8 cellular contexts compared by ENCODE assay signal in genomic region chr3:86876504-86877181, GRCh38.
DNase-seq lines count a peak whose midpoint lies in the region; TF ChIP-seq lines count a peak whose summit lies in the region.
"Not testable (repeated sequence)": the region's sequence is repeated elsewhere in the genome, so short reads cannot be mapped to it uniquely, and the experiment has no call there.

No MANE protein-coding gene starts in this region.

- H3K56ac ChIP-seq in mesendoderm (ENCODE audit: low read length): not testable (repeated sequence)

- H2BK5ac ChIP-seq in mesendoderm (ENCODE audit: low read length): not testable (repeated sequence)

- H3K27me3 Mint-ChIP-seq in Calu3 (ENCODE audit: unreplicated experiment): not testable (repeated sequence)

- H2AK5ac ChIP-seq in mesendoderm (ENCODE audit: low read length): not testable (repeated sequence)

- not testable (repeated sequence) for H2AFZ ChIP-seq in hepatocyte

- H3K27ac ChIP-seq in HUES64 (ENCODE audit: low read depth, low read length): peak overlapping the region; percentile 75; the same call in 1 of the 2 replicates
- H3K27ac ChIP-seq in WERI-Rb-1; hepatocyte; mesendoderm (ENCODE audit: low read depth, low read length): not testable (repeated sequence)

- not testable (repeated sequence) for H3K9me3 Mint-ChIP-seq in Calu3 (ENCODE audit: low read depth, unreplicated experiment)

- not testable (repeated sequence) for H3K23ac ChIP-seq in mesendoderm (ENCODE audit: low read length)

- H3K79me2 ChIP-seq in hepatocyte; mesendoderm (ENCODE audit: control insufficient read depth, insufficient read depth, low read length): not testable (repeated sequence)

- WGBS in HUES64: 57% methylated on average over 5 of the region's 5 CpGs
- 35% methylated on average over 5 of the region's 5 CpGs for WGBS in hepatocyte (ENCODE audit: low lambda C conversion rate, missing lambda C conversion rate)
- no CpG with 5 or more reads among the region's 5 CpGs for WGBS in mesendoderm (ENCODE audit: extremely low coverage, insufficient coverage, low lambda C conversion rate)

- H2BK15ac ChIP-seq in mesendoderm (replicated peaks; ENCODE audit: low read depth): not testable (repeated sequence)

- not testable (repeated sequence) for H4K5ac ChIP-seq in mesendoderm (ENCODE audit: low read length)

- not testable (repeated sequence) for TF ChIP-seq CTCF in Calu3 (IDR thresholded peaks at IDR 0.05; ENCODE audit: unreplicated experiment); WERI-Rb-1 (IDR thresholded peaks at IDR 0.05; ENCODE audit: low read depth, low read length); hepatocyte (IDR thresholded peaks at IDR 0.05; ENCODE audit: poor library complexity)

- H4K20me1 ChIP-seq in hepatocyte (ENCODE audit: insufficient read depth, poor library complexity, severe bottlenecking): not testable (repeated sequence)

- H3K4me2 ChIP-seq in hepatocyte; mesendoderm (ENCODE audit: low read length): not testable (repeated sequence)

- not testable (repeated sequence) for H2BK120ac ChIP-seq in mesendoderm (ENCODE audit: low read depth, low read length)

- H3K4ac ChIP-seq in mesendoderm (ENCODE audit: low read depth, low read length): not testable (repeated sequence)

- H3K36me3 ChIP-seq in HUES64 (ENCODE audit: insufficient read depth, low read length); WERI-Rb-1; hepatocyte (replicated peaks; ENCODE audit: insufficient read depth, low read depth); mesendoderm (ENCODE audit: control insufficient read depth, insufficient read depth, low read length): not testable (repeated sequence)

- H3K18ac ChIP-seq in mesendoderm (ENCODE audit: low read length): not testable (repeated sequence)

- H3K4me3 Mint-ChIP-seq in Calu3 (ENCODE audit: low read depth, unreplicated experiment): not testable (repeated sequence)

- CTCF ChIA-PET in Calu3 (lab: Charles Lee): not testable (repeated sequence)

- H3K4me1 Mint-ChIP-seq in Calu3 (ENCODE audit: low read depth, unreplicated experiment): not testable (repeated sequence)

- H3K9me2 ChIP-seq in hepatocyte (replicated peaks; ENCODE audit: insufficient read depth): not testable (repeated sequence)

- not testable (repeated sequence) for BruUV-seq in Calu3 (replicated peaks; lab: Mats Ljungman, UMichigan)

- H3K27ac Mint-ChIP-seq in Calu3 (ENCODE audit: unreplicated experiment): not testable (repeated sequence)

- peaks cover 22% of the 10 kb centered on the region for H3K4me1 ChIP-seq in HUES64 (ENCODE audit: insufficient read depth, low read length)
- H3K4me1 ChIP-seq in hepatocyte (ENCODE audit: insufficient read depth); mesendoderm (ENCODE audit: control insufficient read depth, low read depth, low read length): not testable (repeated sequence)

- DNase-seq in Calu3: peak; percentile 9
- peak; percentile 37 for DNase-seq in NCI-H187 treated with DMSO at 0.1 percent for 48 hours (lab: John Stamatoyannopoulos, UW)
- DNase-seq in NCI-H2171 (lab: John Stamatoyannopoulos, UW): peak; percentile 40
- peak; percentile 93 for DNase-seq in NCI-H748 (lab: John Stamatoyannopoulos, UW; ENCODE audit: unreplicated experiment)
- peak; percentile 9 for DNase-seq in WERI-Rb-1
- DNase-seq in hepatocyte (ENCODE audit: low spot score): peak; percentile 41
- peak; percentile 72 for DNase-seq in mesendoderm

- H3K79me1 ChIP-seq in mesendoderm (ENCODE audit: low read length): not testable (repeated sequence)

- not testable (repeated sequence) for H3K27me3 ChIP-seq in HUES64 (ENCODE audit: insufficient read depth, low read length); WERI-Rb-1 (ENCODE audit: insufficient read depth, low read depth, severe bottlenecking); hepatocyte; mesendoderm (ENCODE audit: insufficient read depth, low read length, poor library complexity)

- not testable (repeated sequence) for H3K4me3 ChIP-seq in HUES64 (ENCODE audit: low read length); WERI-Rb-1 (ENCODE audit: low read depth, low read length); hepatocyte; mesendoderm (ENCODE audit: low read length)

- H3K36me3 Mint-ChIP-seq in Calu3 (ENCODE audit: insufficient read depth, unreplicated experiment): not testable (repeated sequence)

- 0 out of 2 replicates have a peak overlapping the region, but pooled peaks have one; percentile 9 for H3K9ac ChIP-seq in HUES64 (ENCODE audit: low read depth, low read length)
- H3K9ac ChIP-seq in mesendoderm (ENCODE audit: low read length): not testable (repeated sequence)

- not testable (repeated sequence) for H4K8ac ChIP-seq in mesendoderm (ENCODE audit: low read depth, low read length)

- intact Hi-C loops in Calu3 (cut with micrococcal nuclease; ENCODE audit: unreplicated experiment): not testable (repeated sequence)

- H3K9me3 ChIP-seq in HUES64 (ENCODE audit: insufficient read depth, low read depth, low read length); WERI-Rb-1 (ENCODE audit: severe bottlenecking); hepatocyte (ENCODE audit: low read depth): not testable (repeated sequence)

Comparison
In these comparisons a context has a peak if more than half of its experiments do, and no peak if none do; other contexts are left out.
1. DNase-seq: peak in every context shown above with its lines; median percentile 93 in NCI-H748; 72 in mesendoderm; 41 in hepatocyte; 40 in NCI-H2171; 37 in NCI-H187 treated with DMSO at 0.1 percent for 48 hours; 9 in Calu3; 9 in WERI-Rb-1.